Comparison of ENCODE assay signal across 32 cellular contexts in genomic region chr1:222697858-222698257, GRCh38. TPM values are rescaled to one million over a fixed set of nuclear protein-coding genes. Genes with fewer than 3 reads are reported as not detected.
DNase-seq lines count a peak whose midpoint lies in the region; ATAC-seq, FAIRE-seq and TF ChIP-seq lines count a peak whose summit lies in the region.
"Had no signal": no experiment of that assay in that cellular context is flagged by ENCODE, and none has a peak within 500 bp of the region (broad histone marks: within the 10 kb centered on the region; RNA-seq: fewer than 3 reads in every experiment).

No MANE protein-coding gene starts in this region.

- H4K20me1 ChIP-seq in Karpas-422 (ENCODE audit: insufficient read depth, low read depth, low read length) = no peaks in the 10 kb centered on the region

- DNase-seq in AG20443 (ENCODE audit: low spot score) (peak; percentile 67), RCC 7860 (ENCODE audit: low spot score) (no peak), fibroblast of mammary gland (ENCODE audit: low read depth) (peak; percentile 48), omental fat pad (ENCODE audit: low spot score) (no peak), NCI-H2029 (lab: John Stamatoyannopoulos, UW) (no peak), Karpas-422 (no peak), NCI-H748 (lab: John Stamatoyannopoulos, UW; ENCODE audit: unreplicated experiment) (no peak), upper lobe of right lung (no peak)
- DNase-seq: ACHN; activated CD8-positive, alpha-beta T cell treated with anti-CD3 and anti-CD28 coated beads for 36 hours; activated effector memory CD4-positive, alpha-beta T cell treated with anti-CD3 and anti-CD28 coated beads, Interleukin-2, amount 50 U/mL, for 16 hours; activated naive CD8-positive, alpha-beta T cell treated with anti-CD3 and anti-CD28 coated beads, Interleukin-2, amount 10 ng/mL, durations not matched to agents 7 days and 5 days; activated T-cell treated with anti-CD3 and anti-CD28 coated beads for 4 hours; CD4-positive, alpha-beta memory T cell; DMS 273 treated with DMSO at 0.1 percent for 48 hours; endodermal cell; heart left ventricle; KG1; naive thymus-derived CD4-positive, alpha-beta T cell; NCI-H146; NCI-H510A treated with DMSO at 0.1 percent for 48 hours; occipital lobe; PC-3; stimulated activated CD4-positive, alpha-beta T cell treated with anti-CD3 and anti-CD28 coated beads, Interleukin-4, amount 100 ng/mL, for 1 hour had no signal

- H3K79me2 ChIP-seq in Karpas-422 (ENCODE audit: low read length) = peaks cover 41% of the 10 kb centered on the region

- no peak for TF ChIP-seq CTCF in fibroblast of mammary gland (conservative IDR thresholded peaks at IDR 0.05; ENCODE audit: control insufficient read depth, insufficient read depth, low read depth, low read length)
- TF ChIP-seq CTCF in omental fat pad (IDR thresholded peaks at IDR 0.05) = no peak
- no peak for TF ChIP-seq CTCF in upper lobe of right lung (IDR thresholded peaks at IDR 0.05)

- no peaks in the 10 kb centered on the region for H3K9me3 ChIP-seq in Karpas-422 (ENCODE audit: low read length)
- H3K9me3 ChIP-seq in upper lobe of right lung = no peaks in the 10 kb centered on the region
- H3K9me3 ChIP-seq: esophagus muscularis mucosa, heart left ventricle, thoracic aorta, vagina had no signal

- no peak overlapping the region for H2AFZ ChIP-seq in Karpas-422 (ENCODE audit: low read length)
- H2AFZ ChIP-seq: GM23338 had no signal

- ATAC-seq in omental fat pad (ENCODE audit: low FRiP score) (peak; percentile 72), upper lobe of right lung (no peak)
- ATAC-seq: GM23338; naive thymus-derived CD4-positive, alpha-beta T cell; PC-3; stimulated activated memory B cell treated with anti-CD40 and anti-IgM and Interleukin-4, amounts not matched to agents 10 μg/mL and 1 μg/mL and 100 μg/mL, for 72 hours had no signal

- H3K36me3 ChIP-seq in Karpas-422 (ENCODE audit: insufficient read depth, low read length) (peaks cover 5% of the 10 kb centered on the region; the same call in 1 of the 2 replicates), upper lobe of right lung (peaks cover 46% of the 10 kb centered on the region)
- H3K36me3 ChIP-seq: thoracic aorta had no signal

- no peak overlapping the region for H3K9ac ChIP-seq in Karpas-422 (ENCODE audit: low read length)

- H3K4me3 ChIP-seq in fibroblast of mammary gland (ENCODE audit: control insufficient read depth, low read depth, low read length) = no peak overlapping the region
- no peak overlapping the region for H3K4me3 ChIP-seq in Karpas-422 (ENCODE audit: low read length)
- H3K4me3 ChIP-seq in upper lobe of right lung = no peak overlapping the region
- H3K4me3 ChIP-seq: coronary artery, esophagus muscularis mucosa, GM23338, heart left ventricle, thoracic aorta, vagina had no signal

- H3K4me1 ChIP-seq in Karpas-422 (ENCODE audit: low read length) (no peaks in the 10 kb centered on the region), upper lobe of right lung (no peaks in the 10 kb centered on the region)

- H3K9me2 ChIP-seq in Karpas-422 (replicated peaks; ENCODE audit: insufficient read depth, low read length) = no peaks in the 10 kb centered on the region

- H3K27me3 ChIP-seq in Karpas-422 (ENCODE audit: low read length) (no peaks in the 10 kb centered on the region), upper lobe of right lung (no peaks in the 10 kb centered on the region)
- H3K27me3 ChIP-seq: esophagus muscularis mucosa, heart left ventricle, vagina had no signal

- intact Hi-C loops in upper lobe of right lung (cut with DNase I) = no loop called here

- no peak overlapping the region for H3K4me2 ChIP-seq in Karpas-422 (ENCODE audit: low read depth, low read length, poor library complexity, severe bottlenecking)
- H3K4me2 ChIP-seq: GM23338 had no signal

- peak; percentile 69 for FAIRE-seq in RCC 7860 (lab: Jason Lieb, UNC)
- FAIRE-seq: HTR-8/SVneo had no signal

- no peak overlapping the region for H3K27ac ChIP-seq in Karpas-422 (ENCODE audit: low read length)
- no peak overlapping the region for H3K27ac ChIP-seq in upper lobe of right lung
- H3K27ac ChIP-seq: coronary artery, thoracic aorta, vagina had no signal

RNA-seq across cellular contexts. Expression of gene AIDA, which starts 14.4 kb away (rescaled TPM):
- 100 to 1,000 TPM in 2 of 4 donors, 10 to 100 TPM in 2; 66.7 to 117 (median 88.4) TPM for total RNA-seq in omental fat pad
- 13.3 and 26.4 TPM in 2 replicates for total RNA-seq in Karpas-422 (2014; rRNA removed; shearing (Covaris generic); ENCODE audit: low replicate concordance)
- total RNA-seq in upper lobe of right lung = 91.3 TPM

RNA-seq across cellular contexts. Expression of gene BROX, which starts 14.5 kb away (rescaled TPM):
- 10 to 100 TPM; 23.9 to 53.3 (median 39.8) TPM for total RNA-seq in omental fat pad
- total RNA-seq in Karpas-422 (2014; rRNA removed; shearing (Covaris generic); ENCODE audit: low replicate concordance) = 15.3 and 26.8 TPM in 2 replicates
- 44.2 TPM for total RNA-seq in upper lobe of right lung

RNA-seq across cellular contexts. Expression of gene FAM177B, which starts 39.1 kb away (rescaled TPM):
- total RNA-seq in omental fat pad (1 to 10 TPM in 1 of 4 donors, not detected in 3; 1.1 TPM), upper lobe of right lung (0.20 TPM)
- total RNA-seq in Karpas-422 (2014; rRNA removed; shearing (Covaris generic); ENCODE audit: low replicate concordance) = not detected in 2 replicates
- total RNA-seq: activated CD8-positive, alpha-beta T cell treated with anti-CD3 and anti-CD28 coated beads for 36 hours; activated naive CD8-positive, alpha-beta T cell treated with anti-CD3 and anti-CD28 coated beads, Interleukin-2, amount 10 ng/mL, durations not matched to agents 7 days and 5 days; endodermal cell; GM23338; naive thymus-derived CD4-positive, alpha-beta T cell; occipital lobe; PC-3; renal cortical epithelial cell; vagina had no signal

Comparison
In these comparisons a context has a peak if more than half of its experiments do, and no peak if none do; other contexts are left out.
1. DNase-seq: peak in AG20443 (single experiment) and fibroblast of mammary gland (single experiment); none in RCC 7860 (single experiment), omental fat pad (single experiment), NCI-H2029 (single experiment), Karpas-422 (single experiment), NCI-H748 (single experiment) and upper lobe of right lung (single experiment).